Comparison of ENCODE assay signal across 1 cellular context in genomic region chr3:172710709-172711456, GRCh38.
TF ChIP-seq lines count a peak whose summit lies in the region.

NCEH1 (minus strand) TSS chr3:172711067; CDS start chr3:172710984, 83 bp downstream.

TF ChIP-seq in GM12878, 131 proteins besides CTCF, POLR2A, EP300 and RAD21 (continued from another document):
- TF ChIP-seq ZBTB4 (CRISPR knock-in tag; IDR thresholded peaks at IDR 0.05) = no peak
